12 cellular contexts compared by ENCODE assay signal in genomic region chr12:27534765-27535161, GRCh38. TPM values are rescaled to one million over a fixed set of nuclear protein-coding genes. Genes with fewer than 3 reads are reported as not detected.
DNase-seq lines count a peak whose midpoint lies in the region; ATAC-seq, FAIRE-seq and TF ChIP-seq lines count a peak whose summit lies in the region.
"Had no signal": no experiment of that assay in that cellular context is flagged by ENCODE, and none has a peak within 500 bp of the region (broad histone marks: within the 10 kb centered on the region; RNA-seq: fewer than 3 reads in every experiment).

No MANE protein-coding gene starts in this region.

- ATAC-seq in HG02885 (IDR thresholded peaks at IDR 0.05; ENCODE audit: poor library complexity, unreplicated experiment): peak; percentile 28

- H3K36me3 Mint-ChIP-seq in activated naive CD4-positive, alpha-beta T cell treated with anti-CD3 and anti-CD28 coated beads, Interleukin-2, amount 50 U/mL, for 24 hours: no peaks in the 10 kb centered on the region
- H3K36me3 Mint-ChIP-seq in activated naive CD8-positive, alpha-beta T cell: peaks cover 2% of the 10 kb centered on the region
- peaks cover 40% of the 10 kb centered on the region for H3K36me3 Mint-ChIP-seq in type B pancreatic cell

- DNase-seq in activated naive CD4-positive, alpha-beta T cell (lab: John Stamatoyannopoulos, UW): no peak
- no peak for DNase-seq in type B pancreatic cell (ENCODE audit: extremely low spot score, unreplicated experiment)
- DNase-seq in urothelium cell line (ENCODE audit: low spot score): no peak
- DNase-seq in ureter (ENCODE audit: low spot score): no peak
- no peak for DNase-seq in H4 (ENCODE audit: low spot score)
- DNase-seq: activated effector memory CD4-positive, alpha-beta T cell treated with anti-CD3 and anti-CD28 coated beads, Interleukin-2, amount 50 U/mL, for 16 hours; effector CD8-positive, alpha-beta T cell; NCI-H524; occipital lobe had no signal

- no peak for FAIRE-seq in urothelium cell line (lab: Jason Lieb, UNC)

- TF ChIP-seq CTCF in type B pancreatic cell (conservative IDR thresholded peaks at IDR 0.05): no peak

- H3K4me1 Mint-ChIP-seq in activated naive CD4-positive, alpha-beta T cell treated with anti-CD3 and anti-CD28 coated beads, Interleukin-2, amount 50 U/mL, for 24 hours: peaks cover 45% of the 10 kb centered on the region
- peaks cover 48% of the 10 kb centered on the region for H3K4me1 Mint-ChIP-seq in activated naive CD8-positive, alpha-beta T cell (ENCODE audit: low read depth)
- no peaks in the 10 kb centered on the region for H3K4me1 Mint-ChIP-seq in type B pancreatic cell (ENCODE audit: unreplicated experiment)

- peak overlapping the region; percentile 87 for H3K27ac Mint-ChIP-seq in activated naive CD4-positive, alpha-beta T cell treated with anti-CD3 and anti-CD28 coated beads, Interleukin-2, amount 50 U/mL, for 24 hours
- peak overlapping the region; percentile 88 for H3K27ac Mint-ChIP-seq in activated naive CD8-positive, alpha-beta T cell
- peak overlapping the region; percentile 25 for H3K27ac Mint-ChIP-seq in type B pancreatic cell

- no peaks in the 10 kb centered on the region for H3K9me3 Mint-ChIP-seq in activated naive CD4-positive, alpha-beta T cell treated with anti-CD3 and anti-CD28 coated beads, Interleukin-2, amount 50 U/mL, for 24 hours
- no peaks in the 10 kb centered on the region for H3K9me3 Mint-ChIP-seq in activated naive CD8-positive, alpha-beta T cell (ENCODE audit: low read depth)
- no peaks in the 10 kb centered on the region for H3K9me3 Mint-ChIP-seq in type B pancreatic cell

- no peaks in the 10 kb centered on the region for H3K27me3 Mint-ChIP-seq in activated naive CD4-positive, alpha-beta T cell treated with anti-CD3 and anti-CD28 coated beads, Interleukin-2, amount 50 U/mL, for 24 hours
- H3K27me3 Mint-ChIP-seq in activated naive CD8-positive, alpha-beta T cell: no peaks in the 10 kb centered on the region
- peaks cover 3% of the 10 kb centered on the region for H3K27me3 Mint-ChIP-seq in type B pancreatic cell

- H3K4me3 Mint-ChIP-seq in activated naive CD4-positive, alpha-beta T cell treated with anti-CD3 and anti-CD28 coated beads, Interleukin-2, amount 50 U/mL, for 24 hours: peak overlapping the region; percentile 12
- H3K4me3 Mint-ChIP-seq in activated naive CD8-positive, alpha-beta T cell: peak overlapping the region; percentile 69
- H3K4me3 Mint-ChIP-seq in type B pancreatic cell: no peak overlapping the region

RNA-seq across cellular contexts. Expression of gene PPFIBP1, which starts 10.8 kb away (rescaled TPM):
- 68.3 and 118 TPM in 2 replicates for total RNA-seq in type B pancreatic cell (ENCODE audit: low replicate concordance)
- 120 TPM for total RNA-seq in ureter
- 15.4 and 15.9 TPM in 2 replicates for total RNA-seq in H4 (2014; rRNA removed; shearing (Covaris generic))

Comparison
In these comparisons a context has a peak if more than half of its experiments do, and no peak if none do; other contexts are left out.
1. H3K27ac Mint-ChIP-seq: peak in every context shown above with its lines; median percentile 88 in activated naive CD8-positive, alpha-beta T cell; 87 in activated naive CD4-positive, alpha-beta T cell treated with anti-CD3 and anti-CD28 coated beads, Interleukin-2, amount 50 U/mL, for 24 hours; 25 in type B pancreatic cell.